In genomic region chr6:127608554-127609270, GRCh38 we compare ENCODE assay signal across 29 cellular contexts. TPM values are rescaled to one million over a fixed set of nuclear protein-coding genes. Genes with fewer than 3 reads are reported as not detected.
"Had no signal": no experiment of that assay in that cellular context is flagged by ENCODE, and none has a peak within 500 bp of the region (broad histone marks: within the 10 kb centered on the region; RNA-seq: fewer than 3 reads in every experiment).

No MANE protein-coding gene starts in this region.

- H3K27ac Mint-ChIP-seq: activated CD4-positive, alpha-beta memory T cell treated with anti-CD3 and anti-CD28 coated beads, Interleukin-2, amount 10 ng/mL, durations not matched to agents 7 days and 5 days; activated CD4-positive, alpha-beta T cell treated with anti-CD3 and anti-CD28 coated beads for 36 hours; activated naive CD4-positive, alpha-beta T cell treated with anti-CD3 and anti-CD28 coated beads for 36 hours; activated naive CD8-positive, alpha-beta T cell; activated T-helper 17 cell treated with anti-CD3 and anti-CD28 coated beads, Interleukin-2, amount 50 U/mL, for 72 hours had no signal

- H3K4me1 ChIP-seq: SJCRH30 had no signal

- H3K4me3 ChIP-seq: cardiac muscle cell, SJCRH30 had no signal

- H3K9me3 Mint-ChIP-seq: activated CD4-positive, alpha-beta memory T cell treated with anti-CD3 and anti-CD28 coated beads, Interleukin-2, amount 10 ng/mL, durations not matched to agents 7 days and 5 days; activated naive CD4-positive, alpha-beta T cell treated with anti-CD3 and anti-CD28 coated beads for 36 hours; activated T-helper 17 cell treated with anti-CD3 and anti-CD28 coated beads, Interleukin-2, amount 50 U/mL, for 72 hours had no signal

- H3K4me3 Mint-ChIP-seq: activated CD4-positive, alpha-beta memory T cell treated with anti-CD3 and anti-CD28 coated beads, Interleukin-2, amount 10 ng/mL, durations not matched to agents 7 days and 5 days; activated CD4-positive, alpha-beta T cell treated with anti-CD3 and anti-CD28 coated beads for 36 hours; activated naive CD4-positive, alpha-beta T cell treated with anti-CD3 and anti-CD28 coated beads for 36 hours; activated naive CD8-positive, alpha-beta T cell; activated T-helper 17 cell treated with anti-CD3 and anti-CD28 coated beads, Interleukin-2, amount 50 U/mL, for 72 hours had no signal

- H3K4me2 ChIP-seq: SK-N-SH had no signal

- H3K9ac ChIP-seq: SK-N-SH had no signal

- H3K27ac ChIP-seq: brain microvascular endothelial cell, cardiac muscle cell, SJCRH30, WERI-Rb-1 had no signal

- H3K36me3 Mint-ChIP-seq: activated naive CD8-positive, alpha-beta T cell had no signal

- H3K36me3 ChIP-seq: brain microvascular endothelial cell, cardiac muscle cell, SJCRH30, WERI-Rb-1 had no signal

- H3K27me3 ChIP-seq: brain microvascular endothelial cell, cardiac muscle cell, SJCRH30 had no signal

- H3K9me2 ChIP-seq: SK-N-SH had no signal

- DNase-seq: activated CD4-positive, alpha-beta memory T cell treated with anti-CD3 and anti-CD28 coated beads, Interleukin-2, amount 10 ng/mL, durations not matched to agents 7 days and 5 days; activated CD4-positive, alpha-beta T cell treated with anti-CD3 and anti-CD28 coated beads for 36 hours; activated CD4-positive, alpha-beta T cell treated with anti-CD3 and anti-CD28 coated beads, Interleukin-2, amount 50 U/mL, for 1 hour; activated gamma-delta T cell; activated naive CD4-positive, alpha-beta T cell treated with anti-CD3 and anti-CD28 coated beads for 36 hours; activated T-cell treated with anti-CD3 and anti-CD28 coated beads for 4 hours; activated T-cell treated with anti-CD3 and anti-CD28 coated beads, Interleukin-2, amount 50 U/mL, for 48 hours; brain microvascular endothelial cell; Kasumi-1; KBM-7; NCI-H1048; NCI-H146; NCI-H187 treated with DMSO at 0.1 percent for 48 hours; NCI-H2081 treated with DMSO at 0.1 percent for 48 hours; NCI-H345; NCI-H510A; NCI-H526 treated with DMSO at 0.1 percent for 48 hours; Right ventricle myocardium superior; RPMI8226; SJCRH30; SK-N-SH; T-helper 1 cell; WERI-Rb-1 had no signal

- H3K4me1 Mint-ChIP-seq: activated CD4-positive, alpha-beta memory T cell treated with anti-CD3 and anti-CD28 coated beads, Interleukin-2, amount 10 ng/mL, durations not matched to agents 7 days and 5 days; activated CD4-positive, alpha-beta T cell treated with anti-CD3 and anti-CD28 coated beads for 36 hours; activated T-helper 17 cell treated with anti-CD3 and anti-CD28 coated beads, Interleukin-2, amount 50 U/mL, for 72 hours had no signal

- ATAC-seq: activated CD4-positive, alpha-beta T cell treated with anti-CD3 and anti-CD28 coated beads for 36 hours; activated T-helper 17 cell treated with anti-CD3 and anti-CD28 coated beads, Interleukin-2, amount 50 U/mL, for 72 hours; Panc1 had no signal

- H3K9me3 ChIP-seq: SJCRH30, SK-N-SH had no signal

- H3K27me3 Mint-ChIP-seq: activated CD4-positive, alpha-beta T cell treated with anti-CD3 and anti-CD28 coated beads for 36 hours; activated naive CD8-positive, alpha-beta T cell; activated T-helper 17 cell treated with anti-CD3 and anti-CD28 coated beads, Interleukin-2, amount 50 U/mL, for 72 hours had no signal

RNA-seq across cellular contexts. Expression of gene C6orf58, which starts 31.7 kb away (rescaled TPM):
- total RNA-seq: activated CD4-positive, alpha-beta memory T cell treated with anti-CD3 and anti-CD28 coated beads, Interleukin-2, amount 10 ng/mL, durations not matched to agents 7 days and 5 days; activated CD4-positive, alpha-beta T cell treated with anti-CD3 and anti-CD28 coated beads for 36 hours; activated CD8-positive, alpha-beta memory T cell treated with anti-CD3 and anti-CD28 coated beads for 36 hours; activated naive CD4-positive, alpha-beta T cell treated with anti-CD3 and anti-CD28 coated beads for 36 hours; activated T-helper 17 cell treated with anti-CD3 and anti-CD28 coated beads, Interleukin-2, amount 50 U/mL, for 72 hours; cardiac muscle cell; Right ventricle myocardium superior; SJCRH30; T-helper 2 cell treated with Interferon-gamma antibody and Interleukin-4, amounts not matched to agents 100 ng/mL and 5 ng/mL, for 36 hours had no signal
- polyA plus RNA-seq: cardiac muscle cell had no signal
